20 cellular contexts compared by ENCODE assay signal in genomic region chr12:79438480-79439178, GRCh38.
DNase-seq lines count a peak whose midpoint lies in the region; ATAC-seq and TF ChIP-seq lines count a peak whose summit lies in the region.
"Had no signal": no experiment of that assay in that cellular context is flagged by ENCODE, and none has a peak within 500 bp of the region (broad histone marks: within the 10 kb centered on the region; RNA-seq: fewer than 3 reads in every experiment).

No MANE protein-coding gene starts in this region.

- no peak overlapping the region for H3K18ac ChIP-seq in mesenchymal stem cell (ENCODE audit: low read depth in 1 of 2, low read length in 2 of 2)

- no peak overlapping the region for H3K14ac ChIP-seq in mesenchymal stem cell (ENCODE audit: low read length in 2 of 2)

- no peak overlapping the region for H2BK12ac ChIP-seq in mesenchymal stem cell (ENCODE audit: low read length in 2 of 2)

- H3K27ac ChIP-seq in Panc1 (ENCODE audit: low read length), result peak overlapping the region; percentile 39; the same call in 1 of the 2 replicates
- H3K27ac ChIP-seq in mesenchymal stem cell (ENCODE audit: low read length, poor library complexity, severe bottlenecking), result peak overlapping the region; percentile 78
- H3K27ac ChIP-seq in uterus, result peak overlapping the region; percentile 55 to 69
- H3K27ac ChIP-seq: A549, C4-2B, KMS-11 had no signal

- no peaks in the 10 kb centered on the region for H3K9me3 ChIP-seq in Panc1 (ENCODE audit: control insufficient read depth, insufficient read depth, low read depth, low read length)
- no peaks in the 10 kb centered on the region for H3K9me3 ChIP-seq in mesenchymal stem cell (ENCODE audit: control insufficient read depth, low read length)
- no peaks in the 10 kb centered on the region for H3K9me3 ChIP-seq in uterus
- H3K9me3 ChIP-seq: A549, Caco-2, SK-N-SH had no signal

- in situ Hi-C loops in Panc1 (cut with HindIII; ENCODE audit: low pct_unique_long_range_greater_than_20kb, low sequenced_read_pairs), result no loop called here

- no peak overlapping the region for H2BK120ac ChIP-seq in mesenchymal stem cell (ENCODE audit: low read depth, low read length)

- H3K4me2 ChIP-seq in mesenchymal stem cell (ENCODE audit: low read length, poor library complexity, severe bottlenecking), result no peak overlapping the region
- H3K4me2 ChIP-seq: A549, KMS-11, SK-N-SH had no signal

- H3K79me1 ChIP-seq in mesenchymal stem cell (replicated peaks; ENCODE audit: low read length, poor library complexity, severe bottlenecking), result no peaks in the 10 kb centered on the region

- POLR2A ChIA-PET in Panc1 (lab: Charles Lee), result no interaction called here

- no peaks in the 10 kb centered on the region for H3K27me3 ChIP-seq in Panc1 (ENCODE audit: control insufficient read depth, insufficient read depth, low read length)
- no peaks in the 10 kb centered on the region for H3K27me3 ChIP-seq in mesenchymal stem cell (ENCODE audit: control insufficient read depth in 1 of 2, insufficient read depth in 1 of 2, low read length in 2 of 2)
- no peaks in the 10 kb centered on the region for H3K27me3 ChIP-seq in uterus

- H2BK15ac ChIP-seq in mesenchymal stem cell (ENCODE audit: low read depth, poor library complexity, severe bottlenecking), result no peak overlapping the region

- ATAC-seq in Panc1, result no peak
- ATAC-seq: A549; CD8-positive, alpha-beta T cell; HCT116 had no signal

- H4K8ac ChIP-seq in mesenchymal stem cell (ENCODE audit: low read length), result no peak overlapping the region

- 100% methylated on average over 1 of the region's 3 CpGs for WGBS in mesenchymal stem cell

- H3K4me3 ChIP-seq in Panc1 (ENCODE audit: low read depth in 2 of 2, low read length in 2 of 2) (no peak overlapping the region), choroid plexus epithelial cell (ENCODE audit: low read depth, low read length) (no peak overlapping the region), mesenchymal stem cell (ENCODE audit: insufficient read depth in 1 of 2, low read depth in 1 of 2, low read length in 2 of 2) (no peak overlapping the region), uterus (no peak overlapping the region)
- H3K4me3 ChIP-seq: A549 had no signal

- no peak overlapping the region for H3K9ac ChIP-seq in mesenchymal stem cell (ENCODE audit: low read length)
- H3K9ac ChIP-seq: KMS-11, SK-N-SH had no signal

- H3K23ac ChIP-seq in mesenchymal stem cell (ENCODE audit: low read length in 2 of 2), result no peak overlapping the region

- no peak overlapping the region for H4K91ac ChIP-seq in mesenchymal stem cell (ENCODE audit: low read length)

- no peak for TF ChIP-seq POLR2A in uterus (IDR thresholded peaks at IDR 0.05)

- DNase-seq in Panc1 (ENCODE audit: low read depth, low spot score), result no peak
- peak; percentile 42 for DNase-seq in choroid plexus epithelial cell (ENCODE audit: low read depth)
- no peak for DNase-seq in mesenchymal stem cell
- DNase-seq in uterus, result no peak
- no peak for DNase-seq in OCI-M2 (lab: John Stamatoyannopoulos, UW; ENCODE audit: unreplicated experiment)
- DNase-seq in anterior cingulate cortex (lab: John Stamatoyannopoulos, UW), result no peak
- DNase-seq in putamen (ENCODE audit: low spot score), result no peak
- DNase-seq: Caco-2; CD8-positive, alpha-beta T cell; DMS79 treated with DMSO at 0.1 percent for 48 hours; GF-D8; MM.1S; NCI-H2029 treated with DMSO at 0.1 percent for 48 hours; NCI-H526 treated with DMSO at 0.1 percent for 48 hours; SIG-M5; SK-N-SH had no signal

- peak overlapping the region; percentile 70 for H2AK5ac ChIP-seq in mesenchymal stem cell (ENCODE audit: low read length, severe bottlenecking)

- H3K4ac ChIP-seq in mesenchymal stem cell (ENCODE audit: low read depth in 1 of 2, low read length in 2 of 2), result no peak overlapping the region

- H3K4me1 ChIP-seq in Panc1 (ENCODE audit: control insufficient read depth, insufficient read depth, low read length) (no peaks in the 10 kb centered on the region), mesenchymal stem cell (ENCODE audit: control insufficient read depth, insufficient read depth, low read depth, low read length) (peaks cover 6% of the 10 kb centered on the region), uterus (peaks cover 0 to 13% of the 10 kb centered on the region in 2 donors)

- H2AFZ ChIP-seq in mesenchymal stem cell (ENCODE audit: low read depth, low read length), result no peak overlapping the region

- no peak overlapping the region for H2BK5ac ChIP-seq in mesenchymal stem cell (ENCODE audit: low read depth, low read length, poor library complexity, severe bottlenecking)

- H3K36me3 ChIP-seq in Panc1 (ENCODE audit: control insufficient read depth, insufficient read depth, low read length), result no peaks in the 10 kb centered on the region
- H3K36me3 ChIP-seq in mesenchymal stem cell (ENCODE audit: control insufficient read depth in 1 of 2, insufficient read depth in 2 of 2, low read depth in 1 of 2, low read length in 2 of 2), result no peaks in the 10 kb centered on the region
- no peaks in the 10 kb centered on the region for H3K36me3 ChIP-seq in uterus

- CTCF ChIA-PET in Panc1 (lab: Charles Lee), result interaction anchor here (0.6 kb wide), 1 partner anchor 28 kb away, joined by 8 read pairs; no protein-coding TSS in a partner anchor

- no peak for TF ChIP-seq CTCF in Panc1 (IDR thresholded peaks at IDR 0.05)
- no peak for TF ChIP-seq CTCF in choroid plexus epithelial cell (conservative IDR thresholded peaks at IDR 0.05; ENCODE audit: low read depth, low read length)
- TF ChIP-seq CTCF in uterus (IDR thresholded peaks at IDR 0.05), result no peak

- intact Hi-C loops in Panc1 (cut with micrococcal nuclease; ENCODE audit: unreplicated experiment), result no loop called here
- intact Hi-C loops in uterus (cut with DNase I; ENCODE audit: low total_unique reads), result no loop called here

- no TSS peak for BruUV-seq in Panc1 (replicated peaks; lab: Mats Ljungman, UMichigan)
